In genomic region chr20:54138427-54138826, GRCh38 we compare ENCODE assay signal across 25 cellular contexts. TPM values are rescaled to one million over a fixed set of nuclear protein-coding genes. Genes with fewer than 3 reads are reported as not detected.
"Had no signal": no experiment of that assay in that cellular context is flagged by ENCODE, and none has a peak within 500 bp of the region (broad histone marks: within the 10 kb centered on the region; RNA-seq: fewer than 3 reads in every experiment).

No MANE protein-coding gene starts in this region.

- H3K4me1 Mint-ChIP-seq: IgD-negative memory B cell had no signal

- FAIRE-seq: K562 had no signal

- H3K27me3 Mint-ChIP-seq: IgD-negative memory B cell had no signal

- H3K4me2 ChIP-seq: KMS-11 had no signal

- H3K4me3 ChIP-seq: K562 had no signal

- H3K36me3 Mint-ChIP-seq: IgD-negative memory B cell had no signal

- DNase-seq: Kasumi-1, MM.1S, NCI-H1092 treated with DMSO at 0.1 percent for 48 hours, NCI-H1436, NCI-H187, NCI-H2029, NCI-H2081 treated with DMSO at 0.1 percent for 48 hours, NCI-H2171, NCI-H226, NCI-H446, NCI-H510A, NCI-H524 treated with DMSO at 0.1 percent for 48 hours, NCI-H69, NCI-H774, SHP77 treated with DMSO at 0.1 percent for 48 hours, T-helper 1 cell had no signal

- ATAC-seq: K562, Panc1, Right ventricle myocardium inferior, SK-N-SH treated with all-trans-retinoic acid at 6 μM for 48 hours had no signal

- H3K27ac ChIP-seq: HL-60, KMS-11, RWPE1 had no signal

- H3K27ac Mint-ChIP-seq: IgD-negative memory B cell had no signal

RNA-seq across cellular contexts. Expression of gene CYP24A1, which starts 35.4 kb away (rescaled TPM):
- total RNA-seq: K562, Right ventricle myocardium inferior, SK-MEL-5 had no signal
- polyA plus RNA-seq: IgD-negative memory B cell had no signal
